In genomic region chr5:43313854-43314457, GRCh38 we compare ENCODE assay signal across 1 cellular context.
TF ChIP-seq lines count a peak whose summit lies in the region.

No MANE protein-coding gene starts in this region.

TF ChIP-seq in K562, 482 proteins besides CTCF, POLR2A, EP300 and RAD21 (continued from another document):
- TF ChIP-seq NCOA1 (IDR thresholded peaks at IDR 0.05; ENCODE audit: low read depth) (0 out of 2 replicates have a peak, but pooled peaks have one; percentile 1), NFIX (CRISPR knock-in tag; IDR thresholded peaks at IDR 0.05; ENCODE audit: low read depth) (0 out of 2 replicates have a peak, but pooled peaks have one; percentile 2), IRF1 (CRISPR knock-in tag; IDR thresholded peaks at IDR 0.05; ENCODE audit: borderline replicate concordance) (no peak), MTA1 (IDR thresholded peaks at IDR 0.05; ENCODE audit: borderline replicate concordance) (no peak), CSDE1 (IDR thresholded peaks at IDR 0.05) (peak in 1 of 2 experiments; percentile 98; a peak in 2 of 4 replicates), NBN (IDR thresholded peaks at IDR 0.05; ENCODE audit: low read depth) (0 out of 2 replicates have a peak, but pooled peaks have one; percentile 11), CEBPG (CRISPR knock-in tag; IDR thresholded peaks at IDR 0.05) (no peak), CEBPG (tag; conservative IDR thresholded peaks at IDR 0.05 in 1 of 2, IDR thresholded peaks at IDR 0.05 in 1 of 2) (no peak), ARNT (IDR thresholded peaks at IDR 0.05) (peak; percentile 1 to 58; a peak in 1 of 4 replicates), ELF4 (CRISPR knock-in tag; IDR thresholded peaks at IDR 0.05) (no peak), BMI1 (IDR thresholded peaks at IDR 0.05; ENCODE audit: low read length) (peak; percentile 84; the same call in 1 of the 2 replicates), SMAD3 (CRISPR knock-in tag; conservative IDR thresholded peaks at IDR 0.05) (no peak), DMBX1 (CRISPR knock-in tag; IDR thresholded peaks at IDR 0.05; ENCODE audit: borderline replicate concordance) (0 out of 2 replicates have a peak, but pooled peaks have one; percentile 24), THRAP3 (IDR thresholded peaks at IDR 0.05; ENCODE audit: borderline replicate concordance) (0 out of 2 replicates have a peak, but pooled peaks have one; percentile 36), ZNF445 (CRISPR knock-in tag; IDR thresholded peaks at IDR 0.05; ENCODE audit: low read depth) (0 out of 2 replicates have a peak, but pooled peaks have one; percentile 41), CREB3 (tag; conservative IDR thresholded peaks at IDR 0.05; ENCODE audit: low read depth) (0 out of 2 replicates have a peak, but pooled peaks have one; percentile 47), ZNF79 (CRISPR knock-in tag; IDR thresholded peaks at IDR 0.05; ENCODE audit: low read depth) (no peak), TEAD1 (CRISPR knock-in tag; IDR thresholded peaks at IDR 0.05) (no peak), ATF1 (CRISPR knock-in tag; IDR thresholded peaks at IDR 0.05) (no peak), ATF1 (tag; IDR thresholded peaks at IDR 0.05) (peak; percentile 90), NFIC (IDR thresholded peaks at IDR 0.05) (peak; percentile 74), ZNF583 (CRISPR knock-in tag; IDR thresholded peaks at IDR 0.05) (no peak), HDAC2 (IDR thresholded peaks at IDR 0.05) (no peak; the same call in 1 of the 2 replicates), U2AF1 (optimal IDR thresholded peaks at IDR 0.05; ENCODE audit: low read depth, low read length) (no peak), PCBP2 (IDR thresholded peaks at IDR 0.05; ENCODE audit: low read depth, low read length, poor library complexity, severe bottlenecking) (no peak), RFX1 (IDR thresholded peaks at IDR 0.05) (peak; percentile 100), ETS2 (tag; IDR thresholded peaks at IDR 0.05; ENCODE audit: borderline replicate concordance, poor library complexity, severe bottlenecking) (no peak), MED1 (CRISPR knock-in tag; IDR thresholded peaks at IDR 0.05; ENCODE audit: borderline replicate concordance) (no peak), NFRKB (IDR thresholded peaks at IDR 0.05; ENCODE audit: low read depth) (0 out of 2 replicates have a peak, but pooled peaks have one; percentile 65), GATA2 (CRISPR knock-in tag; IDR thresholded peaks at IDR 0.05) (no peak), CHAMP1 (IDR thresholded peaks at IDR 0.05) (0 out of 2 replicates have a peak, but pooled peaks have one; percentile 6), SMARCA4 (IDR thresholded peaks at IDR 0.05) (0 out of 2 replicates have a peak, but pooled peaks have one; percentile 18), TRIM28 (IDR thresholded peaks at IDR 0.05) (peak; percentile 56)
- TF ChIP-seq, protein P1, sequence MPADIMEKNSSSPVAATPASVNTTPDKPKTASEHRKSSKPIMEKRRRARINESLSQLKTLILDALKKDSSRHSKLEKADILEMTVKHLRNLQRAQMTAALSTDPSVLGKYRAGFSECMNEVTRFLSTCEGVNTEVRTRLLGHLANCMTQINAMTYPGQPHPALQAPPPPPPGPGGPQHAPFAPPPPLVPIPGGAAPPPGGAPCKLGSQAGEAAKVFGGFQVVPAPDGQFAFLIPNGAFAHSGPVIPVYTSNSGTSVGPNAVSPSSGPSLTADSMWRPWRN (IDR thresholded peaks at IDR 0.05; ENCODE audit: low read depth), result 0 out of 2 replicates have a peak, but pooled peaks have one; percentile 3
- TF ChIP-seq, protein P2, sequence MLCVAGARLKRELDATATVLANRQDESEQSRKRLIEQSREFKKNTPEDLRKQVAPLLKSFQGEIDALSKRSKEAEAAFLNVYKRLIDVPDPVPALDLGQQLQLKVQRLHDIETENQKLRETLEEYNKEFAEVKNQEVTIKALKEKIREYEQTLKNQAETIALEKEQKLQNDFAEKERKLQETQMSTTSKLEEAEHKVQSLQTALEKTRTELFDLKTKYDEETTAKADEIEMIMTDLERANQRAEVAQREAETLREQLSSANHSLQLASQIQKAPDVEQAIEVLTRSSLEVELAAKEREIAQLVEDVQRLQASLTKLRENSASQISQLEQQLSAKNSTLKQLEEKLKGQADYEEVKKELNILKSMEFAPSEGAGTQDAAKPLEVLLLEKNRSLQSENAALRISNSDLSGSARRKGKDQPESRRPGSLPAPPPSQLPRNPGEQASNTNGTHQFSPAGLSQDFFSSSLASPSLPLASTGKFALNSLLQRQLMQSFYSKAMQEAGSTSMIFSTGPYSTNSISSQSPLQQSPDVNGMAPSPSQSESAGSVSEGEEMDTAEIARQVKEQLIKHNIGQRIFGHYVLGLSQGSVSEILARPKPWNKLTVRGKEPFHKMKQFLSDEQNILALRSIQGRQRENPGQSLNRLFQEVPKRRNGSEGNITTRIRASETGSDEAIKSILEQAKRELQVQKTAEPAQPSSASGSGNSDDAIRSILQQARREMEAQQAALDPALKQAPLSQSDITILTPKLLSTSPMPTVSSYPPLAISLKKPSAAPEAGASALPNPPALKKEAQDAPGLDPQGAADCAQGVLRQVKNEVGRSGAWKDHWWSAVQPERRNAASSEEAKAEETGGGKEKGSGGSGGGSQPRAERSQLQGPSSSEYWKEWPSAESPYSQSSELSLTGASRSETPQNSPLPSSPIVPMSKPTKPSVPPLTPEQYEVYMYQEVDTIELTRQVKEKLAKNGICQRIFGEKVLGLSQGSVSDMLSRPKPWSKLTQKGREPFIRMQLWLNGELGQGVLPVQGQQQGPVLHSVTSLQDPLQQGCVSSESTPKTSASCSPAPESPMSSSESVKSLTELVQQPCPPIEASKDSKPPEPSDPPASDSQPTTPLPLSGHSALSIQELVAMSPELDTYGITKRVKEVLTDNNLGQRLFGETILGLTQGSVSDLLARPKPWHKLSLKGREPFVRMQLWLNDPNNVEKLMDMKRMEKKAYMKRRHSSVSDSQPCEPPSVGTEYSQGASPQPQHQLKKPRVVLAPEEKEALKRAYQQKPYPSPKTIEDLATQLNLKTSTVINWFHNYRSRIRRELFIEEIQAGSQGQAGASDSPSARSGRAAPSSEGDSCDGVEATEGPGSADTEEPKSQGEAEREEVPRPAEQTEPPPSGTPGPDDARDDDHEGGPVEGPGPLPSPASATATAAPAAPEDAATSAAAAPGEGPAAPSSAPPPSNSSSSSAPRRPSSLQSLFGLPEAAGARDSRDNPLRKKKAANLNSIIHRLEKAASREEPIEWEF (CRISPR knock-in tag; IDR thresholded peaks at IDR 0.05), result no peak
